8 cellular contexts compared by ENCODE assay signal in genomic region chr12:109999983-110000505, GRCh38. TPM values are rescaled to one million over a fixed set of nuclear protein-coding genes. Genes with fewer than 3 reads are reported as not detected.
DNase-seq lines count a peak whose midpoint lies in the region; ATAC-seq and TF ChIP-seq lines count a peak whose summit lies in the region.

No MANE protein-coding gene starts in this region.

- DNase-seq in AG04450 (ENCODE audit: low read depth, low spot score): no peak
- DNase-seq in H7: no peak
- DNase-seq in activated CD4-positive, alpha-beta memory T cell treated with anti-CD3 and anti-CD28 coated beads for 36 hours: peak; percentile 45
- peak; percentile 53 for DNase-seq in fibroblast of villous mesenchyme (ENCODE audit: low read depth)
- DNase-seq in progenitor cell of endocrine pancreas (ENCODE audit: low spot score, unreplicated experiment): no peak
- DNase-seq in germinal center (ENCODE audit: low spot score): no peak
- no peak for DNase-seq in DMS153 treated with DMSO at 0.1 percent for 48 hours (lab: John Stamatoyannopoulos, UW; ENCODE audit: unreplicated experiment)

- no peak for TF ChIP-seq CTCF in AG04450 (IDR thresholded peaks at IDR 0.05; ENCODE audit: low read depth, low read length)
- TF ChIP-seq CTCF in fibroblast of villous mesenchyme (IDR thresholded peaks at IDR 0.05; ENCODE audit: insufficient read depth, low read depth, low read length): no peak
- TF ChIP-seq CTCF in progenitor cell of endocrine pancreas (IDR thresholded peaks at IDR 0.05; ENCODE audit: unreplicated experiment): no peak

- no peak for ATAC-seq in HG03432 (IDR thresholded peaks at IDR 0.05; ENCODE audit: unreplicated experiment)

- H3K4me3 ChIP-seq in AG04450 (ENCODE audit: low read depth, low read length): peak overlapping the region; percentile 91
- peak overlapping the region; percentile 73 for H3K4me3 ChIP-seq in H7 (ENCODE audit: insufficient read depth, low read depth, low read length)
- peak overlapping the region; percentile 84 for H3K4me3 ChIP-seq in fibroblast of villous mesenchyme (ENCODE audit: low read depth, low read length)

- H3K9me3 Mint-ChIP-seq in activated CD4-positive, alpha-beta memory T cell treated with anti-CD3 and anti-CD28 coated beads for 36 hours: no peaks in the 10 kb centered on the region
- H3K9me3 Mint-ChIP-seq in progenitor cell of endocrine pancreas (ENCODE audit: low read depth): no peaks in the 10 kb centered on the region

- H3K27me3 ChIP-seq in AG04450 (ENCODE audit: control insufficient read depth, insufficient read depth, low read length) (no peaks in the 10 kb centered on the region), H7 (ENCODE audit: control insufficient read depth, insufficient read depth, low read length) (peaks cover 9% of the 10 kb centered on the region)

- no peaks in the 10 kb centered on the region for H3K9me3 ChIP-seq in AG04450 (ENCODE audit: control insufficient read depth, insufficient read depth, low read length)

- intact Hi-C loops in activated CD4-positive, alpha-beta memory T cell treated with anti-CD3 and anti-CD28 coated beads for 36 hours (cut with micrococcal nuclease): loop anchor here (1.0 to 10.0 kb wide), 4 partner anchors 100 to 585 kb away; partner anchors contain the start of genes ATP2A2, PPTC7 and TCHP

- H3K27ac Mint-ChIP-seq in activated CD4-positive, alpha-beta memory T cell treated with anti-CD3 and anti-CD28 coated beads for 36 hours: peak overlapping the region; percentile 88
- H3K27ac Mint-ChIP-seq in progenitor cell of endocrine pancreas: peak overlapping the region; percentile 92

- peak overlapping the region; percentile 81 for H3K27ac ChIP-seq in AG04450 (ENCODE audit: low read depth, low read length)

- peaks cover 8% of the 10 kb centered on the region for H3K36me3 Mint-ChIP-seq in activated CD4-positive, alpha-beta memory T cell treated with anti-CD3 and anti-CD28 coated beads for 36 hours
- peaks cover 1% of the 10 kb centered on the region for H3K36me3 Mint-ChIP-seq in progenitor cell of endocrine pancreas (ENCODE audit: insufficient read depth)

- no peaks in the 10 kb centered on the region for H3K36me3 ChIP-seq in H7 (replicated peaks; ENCODE audit: control insufficient read depth, insufficient read depth, low read length)

- peaks cover 58% of the 10 kb centered on the region for H3K4me1 Mint-ChIP-seq in activated CD4-positive, alpha-beta memory T cell treated with anti-CD3 and anti-CD28 coated beads for 36 hours (ENCODE audit: low read depth)
- peaks cover 14% of the 10 kb centered on the region for H3K4me1 Mint-ChIP-seq in progenitor cell of endocrine pancreas (ENCODE audit: low read depth)

- CTCF ChIA-PET in AG04450 (lab: Charles Lee): interaction anchor here (0.6 to 1.0 kb wide), 2 partner anchors 25 to 431 kb away, joined by 4 to 5 read pairs; no protein-coding TSS in a partner anchor
- CTCF ChIA-PET in activated CD4-positive, alpha-beta memory T cell treated with anti-CD3 and anti-CD28 coated beads for 36 hours (lab: Charles Lee): interaction anchor here (1.1 to 1.4 kb wide), 3 partner anchors 11 to 155 kb away, joined by 3 read pairs; partner anchors contain the start of gene TCHP

- peak overlapping the region; percentile 98 for H3K4me3 Mint-ChIP-seq in activated CD4-positive, alpha-beta memory T cell treated with anti-CD3 and anti-CD28 coated beads for 36 hours
- H3K4me3 Mint-ChIP-seq in progenitor cell of endocrine pancreas (ENCODE audit: low read depth): peak overlapping the region; percentile 92

- POLR2A ChIA-PET in AG04450 (lab: Yijun Ruan, JAX): interaction anchor here (1.7 to 2.6 kb wide), 2 partner anchors 23 to 24 kb away, joined by 7 to 9 read pairs; no protein-coding TSS in a partner anchor
- POLR2A ChIA-PET in activated CD4-positive, alpha-beta memory T cell treated with anti-CD3 and anti-CD28 coated beads for 36 hours (lab: Charles Lee): interaction anchor here (1.1 kb wide), 2 partner anchors 14 to 27 kb away, joined by 3 read pairs; no protein-coding TSS in a partner anchor

- H3K27me3 Mint-ChIP-seq in activated CD4-positive, alpha-beta memory T cell treated with anti-CD3 and anti-CD28 coated beads for 36 hours: no peaks in the 10 kb centered on the region
- H3K27me3 Mint-ChIP-seq in progenitor cell of endocrine pancreas: no peaks in the 10 kb centered on the region

RNA-seq across cellular contexts. Expression of gene ANKRD13A, which starts 0.8 kb away (rescaled TPM):
- 202 and 246 TPM in 2 replicates for polyA plus RNA-seq in AG04450 (2011; rRNA removed)
- 206 and 257 TPM in 2 replicates for polyA minus RNA-seq in AG04450 (2011; rRNA and poly(A)+ RNA removed)
- total RNA-seq in H7 (2014; rRNA removed; shearing (Covaris generic)): 24.6 and 25.9 TPM in 2 replicates
- total RNA-seq in activated CD4-positive, alpha-beta memory T cell treated with anti-CD3 and anti-CD28 coated beads for 36 hours: 10 to 100 TPM; 45.0 to 46.6 TPM
- 144 and 195 TPM in 2 replicates for total RNA-seq in fibroblast of villous mesenchyme
- 36.0 and 38.0 TPM in 2 replicates for total RNA-seq in progenitor cell of endocrine pancreas

RNA-seq across cellular contexts. Expression of gene GIT2, which starts 3.9 kb away (rescaled TPM):
- polyA plus RNA-seq in AG04450 (2011; rRNA removed): 57.9 and 62.0 TPM in 2 replicates
- 69.9 and 70.6 TPM in 2 replicates for polyA minus RNA-seq in AG04450 (2011; rRNA and poly(A)+ RNA removed)
- 16.3 and 22.7 TPM in 2 replicates for total RNA-seq in H7 (2014; rRNA removed; shearing (Covaris generic))
- 10 to 100 TPM; 52.1 to 56.7 TPM for total RNA-seq in activated CD4-positive, alpha-beta memory T cell treated with anti-CD3 and anti-CD28 coated beads for 36 hours
- total RNA-seq in fibroblast of villous mesenchyme: 42.5 and 54.4 TPM in 2 replicates
- total RNA-seq in progenitor cell of endocrine pancreas: 37.5 and 40.7 TPM in 2 replicates

RNA-seq across cellular contexts. Expression of gene C12orf76, which starts 48.3 kb away (rescaled TPM):
- polyA plus RNA-seq in AG04450 (2011; rRNA removed): 9.2 and 11.4 TPM in 2 replicates
- 4.6 and 4.9 TPM in 2 replicates for polyA minus RNA-seq in AG04450 (2011; rRNA and poly(A)+ RNA removed)
- 14.9 and 31.0 TPM in 2 replicates for total RNA-seq in H7 (2014; rRNA removed; shearing (Covaris generic))
- total RNA-seq in activated CD4-positive, alpha-beta memory T cell treated with anti-CD3 and anti-CD28 coated beads for 36 hours: 10 to 100 TPM; 14.2 to 17.1 TPM
- total RNA-seq in fibroblast of villous mesenchyme (6.8 and 9.5 TPM in 2 replicates), progenitor cell of endocrine pancreas (29.3 and 31.6 TPM in 2 replicates)

Comparison
In these comparisons a context has a peak if more than half of its experiments do, and no peak if none do; other contexts are left out.
1. DNase-seq: peak in activated CD4-positive, alpha-beta memory T cell treated with anti-CD3 and anti-CD28 coated beads for 36 hours (single experiment) and fibroblast of villous mesenchyme (single experiment); none in AG04450 (single experiment), H7 (single experiment), progenitor cell of endocrine pancreas (single experiment), germinal center (single experiment) and DMS153 treated with DMSO at 0.1 percent for 48 hours (single experiment).
2. Peak in every context shown above with its lines, with median percentiles within 50 percentile points of each other: H3K4me3 ChIP-seq.